In genomic region chr12:124551268-124552144, GRCh38 we compare ENCODE assay signal across 8 cellular contexts. TPM values are rescaled to one million over a fixed set of nuclear protein-coding genes. Genes with fewer than 3 reads are reported as not detected.
DNase-seq lines count a peak whose midpoint lies in the region; ATAC-seq and TF ChIP-seq lines count a peak whose summit lies in the region.

No MANE protein-coding gene starts in this region.

- ATAC-seq in HG03097 (IDR thresholded peaks at IDR 0.05; ENCODE audit: low FRiP score, unreplicated experiment): no peak
- ATAC-seq in omental fat pad (ENCODE audit: low FRiP score): no peak

- no peaks in the 10 kb centered on the region for H3K27me3 Mint-ChIP-seq in chondrocyte (ENCODE audit: low read depth)

- no peak overlapping the region for H2BK120ac ChIP-seq in mesenchymal stem cell (ENCODE audit: low read depth, low read length)

- peak overlapping the region in 1 of 2 experiments; percentile 51 for H2BK12ac ChIP-seq in mesenchymal stem cell (ENCODE audit: low read length in 2 of 2)

- H3K9ac ChIP-seq in mesenchymal stem cell (ENCODE audit: low read length): peak overlapping the region; percentile 42

- no peak overlapping the region for H2AK5ac ChIP-seq in mesenchymal stem cell (ENCODE audit: low read length, severe bottlenecking)

- no peak overlapping the region for H3K23ac ChIP-seq in mesenchymal stem cell (ENCODE audit: low read length in 2 of 2)

- no peak for TF ChIP-seq CTCF in HEK293 (tag by site-specific recombination; IDR thresholded peaks at IDR 0.05)
- TF ChIP-seq CTCF in chondrocyte (IDR thresholded peaks at IDR 0.05): no peak
- TF ChIP-seq CTCF in omental fat pad (IDR thresholded peaks at IDR 0.05): no peak

- WGBS in mesenchymal stem cell: 38% methylated on average over 24 of the region's 25 CpGs

- peak overlapping the region in 1 of 2 experiments; percentile 46 for H3K18ac ChIP-seq in mesenchymal stem cell (ENCODE audit: low read depth in 1 of 2, low read length in 2 of 2)

- peak overlapping the region in 1 of 2 experiments; percentile 49 for H3K4ac ChIP-seq in mesenchymal stem cell (ENCODE audit: low read depth in 1 of 2, low read length in 2 of 2)

- DNase-seq in NCI-H524 (lab: John Stamatoyannopoulos, UW): peak; percentile 84 to 91
- no peak for DNase-seq in chondrocyte (ENCODE audit: low spot score)
- peak; percentile 68 for DNase-seq in mesenchymal stem cell
- no peak for DNase-seq in stimulated activated CD4-positive, alpha-beta T cell treated with anti-CD3 and anti-CD28 coated beads, Interleukin-4, amount 100 ng/mL, for 1 hour
- no peak for DNase-seq in AG08395 (ENCODE audit: low spot score)
- DNase-seq in omental fat pad (ENCODE audit: low spot score): no peak

- H4K91ac ChIP-seq in mesenchymal stem cell (ENCODE audit: low read length): no peak overlapping the region

- H2BK5ac ChIP-seq in mesenchymal stem cell (ENCODE audit: low read depth, low read length, poor library complexity, severe bottlenecking): no peak overlapping the region

- H3K27me3 ChIP-seq in mesenchymal stem cell (ENCODE audit: control insufficient read depth in 1 of 2, insufficient read depth in 1 of 2, low read length in 2 of 2): no peaks in the 10 kb centered on the region

- H3K27ac ChIP-seq in HEK293 (ENCODE audit: extremely low read depth, low read depth, low read length) (peak overlapping the region; percentile 72), mesenchymal stem cell (ENCODE audit: low read length, poor library complexity, severe bottlenecking) (peak overlapping the region; percentile 57)

- CTCF ChIA-PET in HEK293 (lab: Yijun Ruan, JAX): interaction anchor here (0.6 to 2.0 kb wide), 5 partner anchors 11 to 363 kb away, joined by 3 to 7 read pairs (median 3); partner anchors contain the start of gene NCOR2

- no peak overlapping the region for H3K4me3 Mint-ChIP-seq in chondrocyte (ENCODE audit: unreplicated experiment)

- H4K8ac ChIP-seq in mesenchymal stem cell (ENCODE audit: low read length): peak overlapping the region; percentile 4

- H3K79me1 ChIP-seq in mesenchymal stem cell (replicated peaks; ENCODE audit: low read length, poor library complexity, severe bottlenecking): no peaks in the 10 kb centered on the region

- H3K4me1 Mint-ChIP-seq in chondrocyte (ENCODE audit: low read depth): peaks cover 59% of the 10 kb centered on the region

- no peak overlapping the region for H2AFZ ChIP-seq in mesenchymal stem cell (ENCODE audit: low read depth, low read length)

- no peaks in the 10 kb centered on the region for H3K36me3 Mint-ChIP-seq in chondrocyte (ENCODE audit: low read depth)

- H3K4me3 ChIP-seq in HEK293 (ENCODE audit: low read depth, low read length): no peak overlapping the region
- H3K4me3 ChIP-seq in mesenchymal stem cell (ENCODE audit: insufficient read depth in 1 of 2, low read depth in 1 of 2, low read length in 2 of 2): no peak overlapping the region

- H2BK15ac ChIP-seq in mesenchymal stem cell (ENCODE audit: low read depth, poor library complexity, severe bottlenecking): no peak overlapping the region

- no peaks in the 10 kb centered on the region for H3K9me3 Mint-ChIP-seq in chondrocyte (ENCODE audit: low read depth)

- H3K36me3 ChIP-seq in HEK293 (ENCODE audit: control insufficient read depth in 2 of 2, insufficient read depth in 1 of 2, low read length in 2 of 2) (no peaks in the 10 kb centered on the region), mesenchymal stem cell (ENCODE audit: control insufficient read depth in 1 of 2, insufficient read depth in 2 of 2, low read depth in 1 of 2, low read length in 2 of 2) (peaks cover 6 to 33% of the 10 kb centered on the region in 2 experiments)

- no peaks in the 10 kb centered on the region for H3K9me3 ChIP-seq in HEK293 (ENCODE audit: control insufficient read depth, insufficient read depth, low read depth, low read length)
- H3K9me3 ChIP-seq in mesenchymal stem cell (ENCODE audit: control insufficient read depth, low read length): no peaks in the 10 kb centered on the region

- H3K4me2 ChIP-seq in mesenchymal stem cell (ENCODE audit: low read length, poor library complexity, severe bottlenecking): no peak overlapping the region

- H3K27ac Mint-ChIP-seq in chondrocyte (ENCODE audit: unreplicated experiment): peak overlapping the region; percentile 90

- H3K14ac ChIP-seq in mesenchymal stem cell (ENCODE audit: low read length in 2 of 2): no peak overlapping the region

- POLR2A ChIA-PET in HEK293 (lab: Yijun Ruan, JAX): interaction anchor here (0.8 to 1.7 kb wide), 3 partner anchors 15 to 134 kb away, joined by 3 to 7 read pairs (median 5); partner anchors contain the start of gene NCOR2

- H3K4me1 ChIP-seq in HEK293 (ENCODE audit: control insufficient read depth, insufficient read depth, low read length) (peaks cover 23% of the 10 kb centered on the region), mesenchymal stem cell (ENCODE audit: control insufficient read depth, insufficient read depth, low read depth, low read length) (peaks cover 69% of the 10 kb centered on the region)

TF ChIP-seq in HEK293, 187 proteins besides CTCF, POLR2A, EP300 and RAD21 (continues in another document):
- TF ChIP-seq ZNF16 (tag by site-specific recombination; IDR thresholded peaks at IDR 0.05; ENCODE audit: low read depth) (no peak), ZBTB20 (tag by site-specific recombination; IDR thresholded peaks at IDR 0.05) (peak; percentile 45), ZNF423 (tag by site-specific recombination; IDR thresholded peaks at IDR 0.05) (peak; percentile 69), ZNF416 (tag by site-specific recombination; IDR thresholded peaks at IDR 0.05) (no peak), ZNF335 (tag by site-specific recombination; conservative IDR thresholded peaks at IDR 0.05) (no peak; the same call in none of the 2 replicates), ZNF768 (tag by site-specific recombination; IDR thresholded peaks at IDR 0.05) (no peak), OSR2 (tag by site-specific recombination; IDR thresholded peaks at IDR 0.05) (peak; percentile 63; the same call in 1 of the 2 replicates), SETDB1 (IDR thresholded peaks at IDR 0.05; ENCODE audit: insufficient read length, low read length) (no peak), ZNF433 (tag by site-specific recombination; IDR thresholded peaks at IDR 0.05; ENCODE audit: low read depth) (no peak), MEIS1 (CRISPR knock-in tag; IDR thresholded peaks at IDR 0.05; ENCODE audit: borderline replicate concordance) (no peak), BCL11B (tag by site-specific recombination; IDR thresholded peaks at IDR 0.05; ENCODE audit: low read depth) (no peak), ZBTB6 (tag by site-specific recombination; IDR thresholded peaks at IDR 0.05) (no peak), ZNF133 (tag by site-specific recombination; IDR thresholded peaks at IDR 0.05) (no peak), ZNF518A (tag by site-specific recombination; conservative IDR thresholded peaks at IDR 0.05; ENCODE audit: low read depth) (no peak), ZNF707 (tag by site-specific recombination; IDR thresholded peaks at IDR 0.05) (no peak), ZBTB17 (tag by site-specific recombination; IDR thresholded peaks at IDR 0.05) (peak; percentile 60), ZNF132 (tag by site-specific recombination; IDR thresholded peaks at IDR 0.05; ENCODE audit: borderline replicate concordance) (no peak)

RNA-seq across cellular contexts. Expression of gene NCOR2, which starts 15.9 kb away (rescaled TPM):
- total RNA-seq in chondrocyte (327 to 390 TPM (median 348 TPM) in 3 replicates), omental fat pad (10 to 100 TPM; 53.4 to 85.3 (median 71.9) TPM)
- 120 TPM for polyA plus RNA-seq in mesenchymal stem cell (2013, experiment 1 of 2)
- 113 TPM for polyA plus RNA-seq in mesenchymal stem cell (2013, experiment 2 of 2)

Comparison
In these comparisons a context has a peak if more than half of its experiments do, and no peak if none do; other contexts are left out.
1. DNase-seq: peak in NCI-H524 (2 of 2) and mesenchymal stem cell (single experiment); none in chondrocyte (single experiment), stimulated activated CD4-positive, alpha-beta T cell treated with anti-CD3 and anti-CD28 coated beads, Interleukin-4, amount 100 ng/mL, for 1 hour (single experiment), AG08395 (single experiment) and omental fat pad (single experiment).